Comparison of ENCODE assay signal across 1 cellular context in the genomic region with DNA sequence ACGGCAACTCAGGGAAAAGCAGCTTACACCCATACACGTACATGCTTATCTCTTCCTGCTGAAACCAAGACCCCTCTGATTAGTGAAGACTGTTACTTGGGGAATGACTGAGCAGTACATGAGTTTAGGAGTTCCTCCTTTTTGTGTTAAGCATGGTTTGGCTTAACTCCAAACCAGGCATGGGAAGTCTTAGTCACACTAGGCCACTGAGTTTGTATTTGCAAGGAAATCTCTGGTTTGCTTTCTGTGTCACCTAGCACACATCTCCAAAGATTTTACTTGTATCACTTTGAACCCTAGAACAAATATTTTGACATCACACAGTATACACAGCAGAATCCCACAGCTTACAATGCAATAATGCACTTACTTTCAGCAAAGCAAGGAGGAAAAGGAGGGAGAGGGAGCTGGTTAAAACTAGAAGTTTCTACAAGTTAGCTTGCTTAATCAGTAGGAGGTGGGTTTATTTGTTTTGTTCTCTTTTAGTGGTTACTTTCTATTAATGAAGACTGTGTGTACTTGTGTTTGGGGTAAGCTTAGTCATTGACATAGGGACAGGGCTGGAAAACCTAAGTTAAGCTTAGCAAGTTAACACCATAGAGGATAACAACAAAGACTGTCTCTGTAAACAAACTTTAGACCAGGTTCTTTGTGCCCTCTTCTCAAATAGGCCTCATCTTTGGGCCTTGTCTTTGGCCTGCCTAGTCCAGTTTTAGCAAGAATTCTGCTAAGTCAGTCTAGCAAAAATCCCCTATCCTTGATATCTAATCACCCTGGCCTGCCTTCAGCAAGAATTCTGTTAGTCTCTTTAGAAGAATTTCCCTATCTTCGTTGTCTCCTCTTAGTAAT.
TF ChIP-seq lines count a peak whose summit lies in the region.

No MANE protein-coding gene starts in this region.

TF ChIP-seq in K562, 482 proteins besides CTCF, POLR2A, EP300 and RAD21 (continued from another document and continues in another):
- TF ChIP-seq, protein P1, sequence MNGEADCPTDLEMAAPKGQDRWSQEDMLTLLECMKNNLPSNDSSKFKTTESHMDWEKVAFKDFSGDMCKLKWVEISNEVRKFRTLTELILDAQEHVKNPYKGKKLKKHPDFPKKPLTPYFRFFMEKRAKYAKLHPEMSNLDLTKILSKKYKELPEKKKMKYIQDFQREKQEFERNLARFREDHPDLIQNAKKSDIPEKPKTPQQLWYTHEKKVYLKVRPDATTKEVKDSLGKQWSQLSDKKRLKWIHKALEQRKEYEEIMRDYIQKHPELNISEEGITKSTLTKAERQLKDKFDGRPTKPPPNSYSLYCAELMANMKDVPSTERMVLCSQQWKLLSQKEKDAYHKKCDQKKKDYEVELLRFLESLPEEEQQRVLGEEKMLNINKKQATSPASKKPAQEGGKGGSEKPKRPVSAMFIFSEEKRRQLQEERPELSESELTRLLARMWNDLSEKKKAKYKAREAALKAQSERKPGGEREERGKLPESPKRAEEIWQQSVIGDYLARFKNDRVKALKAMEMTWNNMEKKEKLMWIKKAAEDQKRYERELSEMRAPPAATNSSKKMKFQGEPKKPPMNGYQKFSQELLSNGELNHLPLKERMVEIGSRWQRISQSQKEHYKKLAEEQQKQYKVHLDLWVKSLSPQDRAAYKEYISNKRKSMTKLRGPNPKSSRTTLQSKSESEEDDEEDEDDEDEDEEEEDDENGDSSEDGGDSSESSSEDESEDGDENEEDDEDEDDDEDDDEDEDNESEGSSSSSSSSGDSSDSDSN (IDR thresholded peaks at IDR 0.05; ENCODE audit: borderline replicate concordance in 1 of 2, low read depth in 2 of 2, low read length in 2 of 2) = no peak
- TF ChIP-seq STAG1 (CRISPR knock-in tag; IDR thresholded peaks at IDR 0.05; ENCODE audit: borderline replicate concordance) (no peak), GATAD2A (IDR thresholded peaks at IDR 0.05) (no peak), HDAC1 (IDR thresholded peaks at IDR 0.05) (peak in 1 of 2 experiments; percentile 58; a peak in 2 of 4 replicates), BCOR (IDR thresholded peaks at IDR 0.05) (no peak), ARID2 (IDR thresholded peaks at IDR 0.05) (no peak), ESRRA (IDR thresholded peaks at IDR 0.05; ENCODE audit: borderline replicate concordance, low read depth) (no peak), TSC22D4 (tag; IDR thresholded peaks at IDR 0.05) (no peak), ZNF785 (CRISPR knock-in tag; IDR thresholded peaks at IDR 0.05) (no peak), HNRNPL (IDR thresholded peaks at IDR 0.05; ENCODE audit: low read depth, low read length) (no peak), ZNF764 (CRISPR knock-in tag; IDR thresholded peaks at IDR 0.05; ENCODE audit: low read depth) (no peak), EP400 (IDR thresholded peaks at IDR 0.05) (peak; percentile 59), CXXC5 (CRISPR knock-in tag; IDR thresholded peaks at IDR 0.05) (peak; percentile 71), ZNF311 (CRISPR knock-in tag; IDR thresholded peaks at IDR 0.05) (no peak), HMGN3 (IDR thresholded peaks at IDR 0.05; ENCODE audit: borderline replicate concordance, extremely low read depth, insufficient read length, low read depth, low read length) (no peak), TBP (optimal IDR thresholded peaks at IDR 0.05; ENCODE audit: low read depth, low read length) (peak; percentile 12), ARID1B (IDR thresholded peaks at IDR 0.05) (peak; percentile 89), NCOA1 (IDR thresholded peaks at IDR 0.05; ENCODE audit: low read depth) (0 out of 2 replicates have a peak, but pooled peaks have one; percentile 16), PHF8 (IDR thresholded peaks at IDR 0.05; ENCODE audit: borderline replicate concordance, low read length) (no peak), ELF1 (tag; IDR thresholded peaks at IDR 0.05) (no peak), JUNB (CRISPR knock-in tag; conservative IDR thresholded peaks at IDR 0.05) (no peak), ETV1 (tag; conservative IDR thresholded peaks at IDR 0.05; ENCODE audit: low read depth) (0 out of 2 replicates have a peak, but pooled peaks have one; percentile 21), SIX5 (IDR thresholded peaks at IDR 0.05; ENCODE audit: borderline replicate concordance in 1 of 2, insufficient read depth in 1 of 2, low read depth in 1 of 2, low read length in 2 of 2) (no peak), ZC3H4 (CRISPR knock-in tag; IDR thresholded peaks at IDR 0.05; ENCODE audit: borderline replicate concordance) (no peak), ZNF354B (CRISPR knock-in tag; IDR thresholded peaks at IDR 0.05) (no peak), NUFIP1 (IDR thresholded peaks at IDR 0.05; ENCODE audit: partially characterized antibody) (no peak), PCBP1 (IDR thresholded peaks at IDR 0.05; ENCODE audit: low read depth, low read length, poor library complexity, severe bottlenecking) (no peak), ZNF274 (IDR thresholded peaks at IDR 0.05; ENCODE audit: borderline replicate concordance, low read depth, low read length) (no peak), SMARCC2 (IDR thresholded peaks at IDR 0.05; ENCODE audit: low read depth) (peak; percentile 67), BMI1 (IDR thresholded peaks at IDR 0.05; ENCODE audit: low read length) (no peak), RBM22 (IDR thresholded peaks at IDR 0.05; ENCODE audit: low read depth, low read length, poor library complexity, severe bottlenecking) (no peak), SIN3B (IDR thresholded peaks at IDR 0.05; ENCODE audit: low read depth) (no peak), SRF (CRISPR knock-in tag; IDR thresholded peaks at IDR 0.05) (no peak; a peak in 1 of 4 replicates), CEBPB (tag; IDR thresholded peaks at IDR 0.05) (no peak), KLF10 (CRISPR knock-in tag; IDR thresholded peaks at IDR 0.05) (no peak), MTA2 (IDR thresholded peaks at IDR 0.05; ENCODE audit: low read depth) (peak; percentile 45), PCBP2 (IDR thresholded peaks at IDR 0.05; ENCODE audit: low read depth, low read length, poor library complexity, severe bottlenecking) (no peak), PML (IDR thresholded peaks at IDR 0.05; ENCODE audit: low read length) (no peak)
- TF ChIP-seq, protein P2, sequence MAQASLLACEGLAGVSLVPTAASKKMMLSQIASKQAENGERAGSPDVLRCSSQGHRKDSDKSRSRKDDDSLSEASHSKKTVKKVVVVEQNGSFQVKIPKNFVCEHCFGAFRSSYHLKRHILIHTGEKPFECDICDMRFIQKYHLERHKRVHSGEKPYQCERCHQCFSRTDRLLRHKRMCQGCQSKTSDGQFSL (CRISPR knock-in tag; IDR thresholded peaks at IDR 0.05) = no peak
- TF ChIP-seq, protein P2 (tag; IDR thresholded peaks at IDR 0.05) = no peak
- TF ChIP-seq, protein P3, sequence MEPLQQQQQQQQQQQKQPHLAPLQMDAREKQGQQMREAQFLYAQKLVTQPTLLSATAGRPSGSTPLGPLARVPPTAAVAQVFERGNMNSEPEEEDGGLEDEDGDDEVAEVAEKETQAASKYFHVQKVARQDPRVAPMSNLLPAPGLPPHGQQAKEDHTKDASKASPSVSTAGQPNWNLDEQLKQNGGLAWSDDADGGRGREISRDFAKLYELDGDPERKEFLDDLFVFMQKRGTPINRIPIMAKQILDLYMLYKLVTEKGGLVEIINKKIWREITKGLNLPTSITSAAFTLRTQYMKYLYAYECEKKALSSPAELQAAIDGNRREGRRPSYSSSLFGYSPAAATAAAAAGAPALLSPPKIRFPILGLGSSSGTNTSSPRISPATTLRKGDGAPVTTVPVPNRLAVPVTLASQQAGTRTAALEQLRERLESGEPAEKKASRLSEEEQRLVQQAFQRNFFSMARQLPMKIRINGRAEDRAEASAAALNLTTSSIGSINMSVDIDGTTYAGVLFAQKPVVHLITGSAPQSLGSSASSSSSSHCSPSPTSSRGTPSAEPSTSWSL (CRISPR knock-in tag; IDR thresholded peaks at IDR 0.05; ENCODE audit: borderline replicate concordance) = no peak
- TF ChIP-seq, protein P4, sequence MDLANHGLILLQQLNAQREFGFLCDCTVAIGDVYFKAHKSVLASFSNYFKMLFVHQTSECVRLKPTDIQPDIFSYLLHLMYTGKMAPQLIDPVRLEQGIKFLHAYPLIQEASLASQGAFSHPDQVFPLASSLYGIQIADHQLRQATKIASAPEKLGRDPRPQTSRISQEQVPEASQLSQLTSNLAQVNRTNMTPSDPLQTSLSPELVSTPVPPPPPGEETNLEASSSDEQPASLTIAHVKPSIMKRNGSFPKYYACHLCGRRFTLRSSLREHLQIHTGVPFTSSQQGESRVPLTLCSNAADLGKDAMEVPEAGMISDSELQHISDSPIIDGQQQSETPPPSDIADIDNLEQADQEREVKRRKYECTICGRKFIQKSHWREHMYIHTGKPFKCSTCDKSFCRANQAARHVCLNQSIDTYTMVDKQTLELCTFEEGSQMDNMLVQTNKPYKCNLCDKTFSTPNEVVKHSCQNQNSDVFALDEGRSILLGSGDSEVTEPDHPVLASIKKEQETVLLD (IDR thresholded peaks at IDR 0.05) = no peak
- TF ChIP-seq, protein P5, sequence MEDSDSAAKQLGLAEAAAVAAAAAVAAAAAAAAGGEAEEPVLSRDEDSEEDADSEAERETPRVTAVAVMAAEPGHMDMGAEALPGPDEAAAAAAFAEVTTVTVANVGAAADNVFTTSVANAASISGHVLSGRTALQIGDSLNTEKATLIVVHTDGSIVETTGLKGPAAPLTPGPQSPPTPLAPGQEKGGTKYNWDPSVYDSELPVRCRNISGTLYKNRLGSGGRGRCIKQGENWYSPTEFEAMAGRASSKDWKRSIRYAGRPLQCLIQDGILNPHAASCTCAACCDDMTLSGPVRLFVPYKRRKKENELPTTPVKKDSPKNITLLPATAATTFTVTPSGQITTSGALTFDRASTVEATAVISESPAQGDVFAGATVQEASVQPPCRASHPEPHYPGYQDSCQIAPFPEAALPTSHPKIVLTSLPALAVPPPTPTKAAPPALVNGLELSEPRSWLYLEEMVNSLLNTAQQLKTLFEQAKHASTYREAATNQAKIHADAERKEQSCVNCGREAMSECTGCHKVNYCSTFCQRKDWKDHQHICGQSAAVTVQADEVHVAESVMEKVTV (CRISPR knock-in tag; IDR thresholded peaks at IDR 0.05) = no peak
- TF ChIP-seq, protein P6, sequence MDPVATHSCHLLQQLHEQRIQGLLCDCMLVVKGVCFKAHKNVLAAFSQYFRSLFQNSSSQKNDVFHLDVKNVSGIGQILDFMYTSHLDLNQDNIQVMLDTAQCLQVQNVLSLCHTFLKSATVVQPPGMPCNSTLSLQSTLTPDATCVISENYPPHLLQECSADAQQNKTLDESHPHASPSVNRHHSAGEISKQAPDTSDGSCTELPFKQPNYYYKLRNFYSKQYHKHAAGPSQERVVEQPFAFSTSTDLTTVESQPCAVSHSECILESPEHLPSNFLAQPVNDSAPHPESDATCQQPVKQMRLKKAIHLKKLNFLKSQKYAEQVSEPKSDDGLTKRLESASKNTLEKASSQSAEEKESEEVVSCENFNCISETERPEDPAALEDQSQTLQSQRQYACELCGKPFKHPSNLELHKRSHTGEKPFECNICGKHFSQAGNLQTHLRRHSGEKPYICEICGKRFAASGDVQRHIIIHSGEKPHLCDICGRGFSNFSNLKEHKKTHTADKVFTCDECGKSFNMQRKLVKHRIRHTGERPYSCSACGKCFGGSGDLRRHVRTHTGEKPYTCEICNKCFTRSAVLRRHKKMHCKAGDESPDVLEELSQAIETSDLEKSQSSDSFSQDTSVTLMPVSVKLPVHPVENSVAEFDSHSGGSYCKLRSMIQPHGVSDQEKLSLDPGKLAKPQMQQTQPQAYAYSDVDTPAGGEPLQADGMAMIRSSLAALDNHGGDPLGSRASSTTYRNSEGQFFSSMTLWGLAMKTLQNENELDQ (CRISPR knock-in tag; IDR thresholded peaks at IDR 0.05; ENCODE audit: borderline replicate concordance) = no peak
- TF ChIP-seq, protein P7, sequence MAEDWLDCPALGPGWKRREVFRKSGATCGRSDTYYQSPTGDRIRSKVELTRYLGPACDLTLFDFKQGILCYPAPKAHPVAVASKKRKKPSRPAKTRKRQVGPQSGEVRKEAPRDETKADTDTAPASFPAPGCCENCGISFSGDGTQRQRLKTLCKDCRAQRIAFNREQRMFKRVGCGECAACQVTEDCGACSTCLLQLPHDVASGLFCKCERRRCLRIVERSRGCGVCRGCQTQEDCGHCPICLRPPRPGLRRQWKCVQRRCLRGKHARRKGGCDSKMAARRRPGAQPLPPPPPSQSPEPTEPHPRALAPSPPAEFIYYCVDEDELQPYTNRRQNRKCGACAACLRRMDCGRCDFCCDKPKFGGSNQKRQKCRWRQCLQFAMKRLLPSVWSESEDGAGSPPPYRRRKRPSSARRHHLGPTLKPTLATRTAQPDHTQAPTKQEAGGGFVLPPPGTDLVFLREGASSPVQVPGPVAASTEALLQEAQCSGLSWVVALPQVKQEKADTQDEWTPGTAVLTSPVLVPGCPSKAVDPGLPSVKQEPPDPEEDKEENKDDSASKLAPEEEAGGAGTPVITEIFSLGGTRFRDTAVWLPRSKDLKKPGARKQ (CRISPR knock-in tag; IDR thresholded peaks at IDR 0.05) = no peak
- TF ChIP-seq, protein P8, sequence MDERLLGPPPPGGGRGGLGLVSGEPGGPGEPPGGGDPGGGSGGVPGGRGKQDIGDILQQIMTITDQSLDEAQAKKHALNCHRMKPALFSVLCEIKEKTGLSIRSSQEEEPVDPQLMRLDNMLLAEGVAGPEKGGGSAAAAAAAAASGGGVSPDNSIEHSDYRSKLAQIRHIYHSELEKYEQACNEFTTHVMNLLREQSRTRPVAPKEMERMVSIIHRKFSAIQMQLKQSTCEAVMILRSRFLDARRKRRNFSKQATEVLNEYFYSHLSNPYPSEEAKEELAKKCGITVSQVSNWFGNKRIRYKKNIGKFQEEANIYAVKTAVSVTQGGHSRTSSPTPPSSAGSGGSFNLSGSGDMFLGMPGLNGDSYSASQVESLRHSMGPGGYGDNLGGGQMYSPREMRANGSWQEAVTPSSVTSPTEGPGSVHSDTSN (CRISPR knock-in tag; IDR thresholded peaks at IDR 0.05; ENCODE audit: low read depth) = no peak
- TF ChIP-seq, protein P8 (tag; conservative IDR thresholded peaks at IDR 0.05; ENCODE audit: low read depth) = no peak
- TF ChIP-seq, protein P9, sequence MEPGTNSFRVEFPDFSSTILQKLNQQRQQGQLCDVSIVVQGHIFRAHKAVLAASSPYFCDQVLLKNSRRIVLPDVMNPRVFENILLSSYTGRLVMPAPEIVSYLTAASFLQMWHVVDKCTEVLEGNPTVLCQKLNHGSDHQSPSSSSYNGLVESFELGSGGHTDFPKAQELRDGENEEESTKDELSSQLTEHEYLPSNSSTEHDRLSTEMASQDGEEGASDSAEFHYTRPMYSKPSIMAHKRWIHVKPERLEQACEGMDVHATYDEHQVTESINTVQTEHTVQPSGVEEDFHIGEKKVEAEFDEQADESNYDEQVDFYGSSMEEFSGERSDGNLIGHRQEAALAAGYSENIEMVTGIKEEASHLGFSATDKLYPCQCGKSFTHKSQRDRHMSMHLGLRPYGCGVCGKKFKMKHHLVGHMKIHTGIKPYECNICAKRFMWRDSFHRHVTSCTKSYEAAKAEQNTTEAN (CRISPR knock-in tag; IDR thresholded peaks at IDR 0.05) = no peak
